In genomic region chr6:149843051-149843633, GRCh38 we compare ENCODE assay signal across 23 cellular contexts. TPM values are rescaled to one million over a fixed set of nuclear protein-coding genes. Genes with fewer than 3 reads are reported as not detected.
"Had no signal": no experiment of that assay in that cellular context is flagged by ENCODE, and none has a peak within 500 bp of the region (broad histone marks: within the 10 kb centered on the region; RNA-seq: fewer than 3 reads in every experiment).

No MANE protein-coding gene starts in this region.

- H3K27ac ChIP-seq: epithelial cell of prostate, pancreas, spleen, tibial artery, uterus had no signal

- H3K36me3 ChIP-seq: pancreas, spleen, uterus had no signal

- ATAC-seq: naive thymus-derived CD4-positive, alpha-beta T cell; pancreas; WTC11 had no signal

- H3K4me3 ChIP-seq: dorsolateral prefrontal cortex, pancreas, spleen, tibial artery, uterus had no signal

- DNase-seq: activated CD4-positive, alpha-beta memory T cell treated with anti-CD3 and anti-CD28 coated beads, Interleukin-2, amount 10 ng/mL, durations not matched to agents 7 days and 5 days; activated CD4-positive, alpha-beta T cell treated with anti-CD3 and anti-CD28 coated beads for 4 hours; activated naive CD4-positive, alpha-beta T cell treated with Interleukin-2 at 50 U/mL for 16 hours; activated naive CD8-positive, alpha-beta T cell treated with anti-CD3 and anti-CD28 coated beads, Interleukin-2, amount 10 ng/mL, durations not matched to agents 7 days and 5 days; activated T-cell treated with anti-CD3 and anti-CD28 coated beads, Interleukin-2, amount 50 U/mL, for 24 hours; caudate nucleus; endodermal cell; head of caudate nucleus; mesendoderm; naive thymus-derived CD4-positive, alpha-beta T cell; spleen; stimulated activated CD8-positive, alpha-beta memory T cell treated with anti-CD3 and anti-CD28 coated beads, Interleukin-4, amount 100 ng/mL, for 48 hours; stimulated activated naive CD4-positive, alpha-beta T cell; tibial artery; uterus had no signal

- H3K4me1 ChIP-seq: spleen had no signal

- H3K9me3 ChIP-seq: pancreas, spleen, tibial artery, uterus had no signal

- H3K27me3 ChIP-seq: dorsolateral prefrontal cortex, pancreas, spleen, tibial artery, uterus had no signal

RNA-seq across cellular contexts. Expression of gene RAET1E, which starts 54.8 kb away (rescaled TPM):
- total RNA-seq: activated CD4-positive, alpha-beta memory T cell treated with anti-CD3 and anti-CD28 coated beads, Interleukin-2, amount 10 ng/mL, durations not matched to agents 7 days and 5 days; activated naive CD8-positive, alpha-beta T cell treated with anti-CD3 and anti-CD28 coated beads, Interleukin-2, amount 10 ng/mL, durations not matched to agents 7 days and 5 days; activated T-helper 2 cell treated with anti-CD3 and anti-CD28 coated beads, Interferon-gamma antibody, Interleukin-2, Interleukin-4, amounts not matched to agents 10 μg/mL and 5 μg/mL and 100 μg/mL, durations not matched to agents 14 hours and 24 hours and 36 hours; endodermal cell; frontal cortex; kidney epithelial cell; liver; naive thymus-derived CD4-positive, alpha-beta T cell; WTC11 had no signal
- polyA plus RNA-seq: liver; naive thymus-derived CD4-positive, alpha-beta T cell; pancreas had no signal
